ENCODE assay signal across 10 cellular contexts in genomic region chr10:81875680-81876252, GRCh38. TPM values are rescaled to one million over a fixed set of nuclear protein-coding genes. Genes with fewer than 3 reads are reported as not detected.
A peak's percentile ranks its signal among the peaks of the same experiment; 100 is the strongest.
DNase-seq lines count a peak whose midpoint lies in the region; ATAC-seq and TF ChIP-seq lines count a peak whose summit lies in the region.
"Had no signal": no experiment of that assay in that cellular context is flagged by ENCODE, and none has a peak within 500 bp of the region (broad histone marks: within the 10 kb centered on the region; RNA-seq: fewer than 3 reads in every experiment).

No MANE protein-coding gene starts in this region.

- H3K27me3 Mint-ChIP-seq in CD8-positive, alpha-beta T cell (ENCODE audit: low read depth), result peaks cover 34% of the 10 kb centered on the region
- H3K27me3 Mint-ChIP-seq in neural crest cell (ENCODE audit: low read depth), result peaks cover 81% of the 10 kb centered on the region

- H3K4me1 ChIP-seq in CD8-positive, alpha-beta T cell (ENCODE audit: insufficient read depth, low read length), result peaks cover 17% of the 10 kb centered on the region
- peaks cover 47% of the 10 kb centered on the region for H3K4me1 ChIP-seq in HUES48 (ENCODE audit: control insufficient read depth, insufficient read depth, low read length)
- peaks cover 19% of the 10 kb centered on the region for H3K4me1 ChIP-seq in ectodermal cell (ENCODE audit: control insufficient read depth, insufficient read depth, low read length)
- H3K4me1 ChIP-seq: SJCRH30 had no signal

- no peak overlapping the region; the same call in 1 of the 2 replicates for H3K9ac ChIP-seq in HUES48 (ENCODE audit: low read depth, low read length)

- H3K4me1 Mint-ChIP-seq in CD8-positive, alpha-beta T cell (ENCODE audit: low read depth), result peaks cover 12% of the 10 kb centered on the region
- peaks cover 15% of the 10 kb centered on the region for H3K4me1 Mint-ChIP-seq in neural crest cell

- no peaks in the 10 kb centered on the region for H3K36me3 Mint-ChIP-seq in CD8-positive, alpha-beta T cell
- H3K36me3 Mint-ChIP-seq in neural crest cell (ENCODE audit: low read depth), result no peaks in the 10 kb centered on the region

- peak overlapping the region; percentile 11 for H3K4me3 ChIP-seq in CD8-positive, alpha-beta T cell (ENCODE audit: low read depth, low read length)
- H3K4me3 ChIP-seq in HUES48 (ENCODE audit: low read depth, low read length) (peak overlapping the region; percentile 77), ectodermal cell (ENCODE audit: insufficient read depth, low read depth, low read length) (peak overlapping the region; percentile 66)
- H3K4me3 ChIP-seq: SJCRH30 had no signal

- intact Hi-C loops in CD8-positive, alpha-beta T cell (cut with DNase I, micrococcal nuclease), result no loop called here

- no peaks in the 10 kb centered on the region for H3K9me3 ChIP-seq in CD8-positive, alpha-beta T cell (ENCODE audit: low read length)
- no peaks in the 10 kb centered on the region for H3K9me3 ChIP-seq in HUES48 (ENCODE audit: control insufficient read depth, insufficient read depth, low read length)
- H3K9me3 ChIP-seq in ectodermal cell (ENCODE audit: control insufficient read depth, low read length), result no peaks in the 10 kb centered on the region
- H3K9me3 ChIP-seq: SJCRH30 had no signal

- peaks cover 13% of the 10 kb centered on the region for H3K27me3 ChIP-seq in CD8-positive, alpha-beta T cell (ENCODE audit: insufficient read depth, low read length)
- peaks cover 58% of the 10 kb centered on the region for H3K27me3 ChIP-seq in HUES48 (ENCODE audit: control insufficient read depth, insufficient read depth, low read length)
- H3K27me3 ChIP-seq in ectodermal cell (ENCODE audit: control insufficient read depth, insufficient read depth, low read length, poor library complexity, severe bottlenecking), result peaks cover 53% of the 10 kb centered on the region
- H3K27me3 ChIP-seq: SJCRH30 had no signal

- no peak for DNase-seq in CD8-positive, alpha-beta T cell
- DNase-seq in neural crest cell (ENCODE audit: low read depth, low spot score) (peak; percentile 11), NCI-H526 (lab: John Stamatoyannopoulos, UW) (no peak), cerebellum (ENCODE audit: low spot score) (no peak)
- no peak for DNase-seq in stimulated activated CD4-positive, alpha-beta T cell treated with anti-CD3 and anti-CD28 coated beads, Interleukin-2, amount 100 ng/mL, for 48 hours
- DNase-seq: NCI-H1694, SJCRH30 had no signal

- H3K36me3 ChIP-seq in CD8-positive, alpha-beta T cell (ENCODE audit: insufficient read depth, low read length), result no peaks in the 10 kb centered on the region
- H3K36me3 ChIP-seq in HUES48 (ENCODE audit: control insufficient read depth, insufficient read depth, low read length) (no peaks in the 10 kb centered on the region), ectodermal cell (ENCODE audit: control insufficient read depth, insufficient read depth, low read length) (no peaks in the 10 kb centered on the region)
- H3K36me3 ChIP-seq: SJCRH30 had no signal

- no peak for TF ChIP-seq CTCF in CD8-positive, alpha-beta T cell (IDR thresholded peaks at IDR 0.05)
- TF ChIP-seq CTCF in neural crest cell (conservative IDR thresholded peaks at IDR 0.05), result no peak

- H3K9me3 Mint-ChIP-seq in CD8-positive, alpha-beta T cell, result no peaks in the 10 kb centered on the region
- H3K9me3 Mint-ChIP-seq in neural crest cell, result no peaks in the 10 kb centered on the region

- WGBS in ectodermal cell, 2 experiments, result 1% methylated on average over 34 of the region's 34 CpGs

- H3K27ac Mint-ChIP-seq in CD8-positive, alpha-beta T cell, result no peak overlapping the region
- H3K27ac Mint-ChIP-seq in neural crest cell (ENCODE audit: unreplicated experiment), result peak overlapping the region; percentile 39

- peak overlapping the region; percentile 71 for H3K4me3 Mint-ChIP-seq in CD8-positive, alpha-beta T cell
- peak overlapping the region; percentile 86 for H3K4me3 Mint-ChIP-seq in neural crest cell

- H3K27ac ChIP-seq in CD8-positive, alpha-beta T cell (ENCODE audit: low read depth, low read length), result no peak overlapping the region
- H3K27ac ChIP-seq in HUES48 (ENCODE audit: low read depth, low read length), result no peak overlapping the region
- H3K27ac ChIP-seq in ectodermal cell (ENCODE audit: insufficient read depth, low read depth, low read length, poor library complexity, severe bottlenecking), result no peak overlapping the region
- H3K27ac ChIP-seq: SJCRH30 had no signal

- POLR2A ChIA-PET in CD8-positive, alpha-beta T cell (lab: Charles Lee), result no interaction called here

- CTCF ChIA-PET in CD8-positive, alpha-beta T cell (lab: Charles Lee), result no interaction called here

- no peak for ATAC-seq in CD8-positive, alpha-beta T cell
- ATAC-seq in HG02840 (IDR thresholded peaks at IDR 0.05; ENCODE audit: low FRiP score, unreplicated experiment), result no peak

RNA-seq across cellular contexts. Expression of gene NRG3, which starts 0.8 kb away (rescaled TPM):
- total RNA-seq in CD8-positive, alpha-beta T cell, result not detected
- 7.9 TPM for polyA plus RNA-seq in ectodermal cell (2013, experiment 1 of 4)
- 6.0 TPM for polyA plus RNA-seq in ectodermal cell (2013, experiment 2 of 4)
- 5.5 TPM for polyA plus RNA-seq in ectodermal cell (2013, experiment 3 of 4)
- polyA plus RNA-seq in ectodermal cell (2013, experiment 4 of 4), result 5.8 TPM
- total RNA-seq in neural crest cell, result 3.1 and 3.4 TPM in 2 replicates
- 27.1 TPM for total RNA-seq in cerebellum
- total RNA-seq: SJCRH30 had no signal

Comparison
In these comparisons a context has a peak if more than half of its experiments do, and no peak if none do; other contexts are left out.
1. H3K4me3 ChIP-seq: peak in every context shown above with its lines; median percentile 77 in HUES48; 66 in ectodermal cell; 11 in CD8-positive, alpha-beta T cell.